In genomic region chr3:112293368-112294321, GRCh38 we compare ENCODE assay signal across 2 cellular contexts.
TF ChIP-seq lines count a peak whose summit lies in the region.

Gene SLC9C1, minus strand, starts transcription at chr3:112294216. Its CDS starts 7,425 bp downstream, at chr3:112286791.

TF ChIP-seq in IMR-90, 13 proteins besides CTCF, POLR2A, EP300 and RAD21:
- TF ChIP-seq CEBPB (IDR thresholded peaks at IDR 0.05; ENCODE audit: low read depth, low read length) = peak; percentile 73
- TF ChIP-seq ELK1 (IDR thresholded peaks at IDR 0.05; ENCODE audit: borderline replicate concordance, low read depth, low read length) = no peak
- peak; percentile 61 for TF ChIP-seq SMC3 (IDR thresholded peaks at IDR 0.05; ENCODE audit: low read depth, low read length)

TF ChIP-seq in GM12878, 131 proteins besides CTCF, POLR2A, EP300 and RAD21:
- TF ChIP-seq ZNF24 (IDR thresholded peaks at IDR 0.05) (0 out of 2 replicates have a peak, but pooled peaks have one; percentile 15), CBX5 (IDR thresholded peaks at IDR 0.05; ENCODE audit: low read depth) (0 out of 2 replicates have a peak, but pooled peaks have one; percentile 80), POU2F2 (IDR thresholded peaks at IDR 0.05; ENCODE audit: borderline replicate concordance, low read depth, low read length) (0 out of 3 replicates have a peak, but pooled peaks have one; percentile 13), TBL1XR1 (IDR thresholded peaks at IDR 0.05; ENCODE audit: low read depth, low read length) (0 out of 2 replicates have a peak, but pooled peaks have one; percentile 24), EED (IDR thresholded peaks at IDR 0.05; ENCODE audit: low read depth) (peak; percentile 51; the same call in 1 of the 2 replicates), SMC3 (IDR thresholded peaks at IDR 0.05; ENCODE audit: borderline replicate concordance, low read length) (peak; percentile 72), SIN3A (IDR thresholded peaks at IDR 0.05; ENCODE audit: low read depth, low read length) (peak; percentile 48; the same call in 1 of the 2 replicates), DPF2 (IDR thresholded peaks at IDR 0.05) (0 out of 2 replicates have a peak, but pooled peaks have one; percentile 11), SMARCA5 (IDR thresholded peaks at IDR 0.05) (peak; percentile 86), RCOR1 (conservative IDR thresholded peaks at IDR 0.05; ENCODE audit: low read depth, low read length) (0 out of 2 replicates have a peak, but pooled peaks have one; percentile 71), NBN (IDR thresholded peaks at IDR 0.05) (0 out of 2 replicates have a peak, but pooled peaks have one; percentile 38), IKZF2 (IDR thresholded peaks at IDR 0.05) (peak; percentile 34 to 45; a peak in 2 of 4 replicates), MXI1 (IDR thresholded peaks at IDR 0.05; ENCODE audit: low read depth, low read length) (peak; percentile 34; the same call in 1 of the 2 replicates), NR2C2 (IDR thresholded peaks at IDR 0.05; ENCODE audit: borderline replicate concordance, control insufficient read depth, insufficient read length, low read depth) (no peak), POLR2AphosphoS5 (IDR thresholded peaks at IDR 0.05; ENCODE audit: low read length) (0 out of 2 replicates have a peak, but pooled peaks have one; percentile 44), FOXM1 (IDR thresholded peaks at IDR 0.05; ENCODE audit: low read depth, low read length) (0 out of 2 replicates have a peak, but pooled peaks have one; percentile 24), TCF7 (IDR thresholded peaks at IDR 0.05; ENCODE audit: borderline replicate concordance) (no peak), REST (IDR thresholded peaks at IDR 0.05; ENCODE audit: low read depth, low read length) (no peak), IKZF1 (conservative IDR thresholded peaks at IDR 0.05) (peak; percentile 44; the same call in 1 of the 2 replicates), BHLHE40 (IDR thresholded peaks at IDR 0.05; ENCODE audit: borderline replicate concordance in 1 of 2, low read depth in 2 of 2, low read length in 1 of 2) (no peak), ETV6 (conservative IDR thresholded peaks at IDR 0.05 in 1 of 2, IDR thresholded peaks at IDR 0.05 in 1 of 2; ENCODE audit: borderline replicate concordance in 1 of 2, low read depth in 1 of 2) (peak in 1 of 2 experiments; percentile 20; a peak in 1 of 4 replicates)
- TF ChIP-seq, protein P1, sequence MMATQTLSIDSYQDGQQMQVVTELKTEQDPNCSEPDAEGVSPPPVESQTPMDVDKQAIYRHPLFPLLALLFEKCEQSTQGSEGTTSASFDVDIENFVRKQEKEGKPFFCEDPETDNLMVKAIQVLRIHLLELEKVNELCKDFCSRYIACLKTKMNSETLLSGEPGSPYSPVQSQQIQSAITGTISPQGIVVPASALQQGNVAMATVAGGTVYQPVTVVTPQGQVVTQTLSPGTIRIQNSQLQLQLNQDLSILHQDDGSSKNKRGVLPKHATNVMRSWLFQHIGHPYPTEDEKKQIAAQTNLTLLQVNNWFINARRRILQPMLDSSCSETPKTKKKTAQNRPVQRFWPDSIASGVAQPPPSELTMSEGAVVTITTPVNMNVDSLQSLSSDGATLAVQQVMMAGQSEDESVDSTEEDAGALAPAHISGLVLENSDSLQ (IDR thresholded peaks at IDR 0.05) = no peak; the same call in 1 of the 2 replicates
TF ChIP-seq in GM12878: peak in this region for 17.
